In genomic region chr1:16366722-16367257, GRCh38 we compare ENCODE assay signal across 8 cellular contexts. TPM values are rescaled to one million over a fixed set of nuclear protein-coding genes. Genes with fewer than 3 reads are reported as not detected.
DNase-seq lines count a peak whose midpoint lies in the region; ATAC-seq and TF ChIP-seq lines count a peak whose summit lies in the region.

Gene SZRD1, plus strand, starts transcription at chr1:16367242. Its CDS starts 16 bp downstream, at chr1:16367258.

- no peak for TF ChIP-seq POLR2A in testis (IDR thresholded peaks at IDR 0.05)

- intact Hi-C loops in testis (cut with DNase I; ENCODE audit: low total_unique reads), result no loop called here

- H3K36me3 ChIP-seq in GM06990 (ENCODE audit: control insufficient read depth, insufficient read depth, low read length), result no peaks in the 10 kb centered on the region
- no peaks in the 10 kb centered on the region for H3K36me3 ChIP-seq in testis (ENCODE audit: low read depth, missing control alignments)

- TF ChIP-seq CTCF in GM06990 (IDR thresholded peaks at IDR 0.05; ENCODE audit: insufficient read depth, low read length, poor library complexity, severe bottlenecking) (no peak), glutamatergic neuron (IDR thresholded peaks at IDR 0.05; ENCODE audit: partially characterized antibody, unreplicated experiment) (no peak), omental fat pad (IDR thresholded peaks at IDR 0.05) (no peak), testis (IDR thresholded peaks at IDR 0.05) (no peak)

- peak within 1 kb of the TSS; percentile 100 for H3K27ac Mint-ChIP-seq in activated naive CD8-positive, alpha-beta T cell treated with anti-CD3 and anti-CD28 coated beads, Interleukin-2, amount 10 ng/mL, durations not matched to agents 7 days and 5 days
- H3K27ac Mint-ChIP-seq in glutamatergic neuron (ENCODE audit: unreplicated experiment), result peak within 1 kb of the TSS; percentile 86

- ATAC-seq in HG02763 (IDR thresholded peaks at IDR 0.05; ENCODE audit: unreplicated experiment), result peak; percentile 80
- ATAC-seq in activated naive CD8-positive, alpha-beta T cell treated with anti-CD3 and anti-CD28 coated beads, Interleukin-2, amount 10 ng/mL, durations not matched to agents 7 days and 5 days (ENCODE audit: low read depth), result peak; percentile 90
- ATAC-seq in omental fat pad (ENCODE audit: low FRiP score), result peak; percentile 88

- H3K27me3 Mint-ChIP-seq in activated naive CD8-positive, alpha-beta T cell treated with anti-CD3 and anti-CD28 coated beads, Interleukin-2, amount 10 ng/mL, durations not matched to agents 7 days and 5 days, result no peaks in the 10 kb centered on the region
- no peaks in the 10 kb centered on the region for H3K27me3 Mint-ChIP-seq in glutamatergic neuron (ENCODE audit: unreplicated experiment)

- H3K27me3 ChIP-seq in GM06990 (replicated peaks; ENCODE audit: control insufficient read depth, insufficient read depth, low read length) (no peaks in the 10 kb centered on the region), testis (no peaks in the 10 kb centered on the region)

- H3K9me3 Mint-ChIP-seq in activated naive CD8-positive, alpha-beta T cell treated with anti-CD3 and anti-CD28 coated beads, Interleukin-2, amount 10 ng/mL, durations not matched to agents 7 days and 5 days, result no peaks in the 10 kb centered on the region
- no peaks in the 10 kb centered on the region for H3K9me3 Mint-ChIP-seq in glutamatergic neuron (ENCODE audit: unreplicated experiment)

- WGBS in testis, 2 donors, result 3% methylated on average over 17 to 24 of the region's 24 CpGs

- no peaks in the 10 kb centered on the region for H3K9me3 ChIP-seq in testis

- peaks cover 11% of the 10 kb centered on the region for H3K4me1 ChIP-seq in testis

- DNase-seq in GM06990 (ENCODE audit: extremely low read depth, insufficient read length), result peak; percentile 99
- DNase-seq in NCI-H1417 (lab: John Stamatoyannopoulos, UW), result peak; percentile 98 to 100 (median 99)
- DNase-seq in SW 1271 (lab: John Stamatoyannopoulos, UW), result peak; percentile 94 to 96
- DNase-seq in activated naive CD8-positive, alpha-beta T cell treated with anti-CD3 and anti-CD28 coated beads, Interleukin-2, amount 10 ng/mL, durations not matched to agents 7 days and 5 days, result peak; percentile 91
- DNase-seq in glutamatergic neuron, result peak; percentile 93
- DNase-seq in omental fat pad (ENCODE audit: low spot score), result peak; percentile 76
- DNase-seq in testis, result peak; percentile 99

- peak within 1 kb of the TSS; percentile 98 to 99 for H3K27ac ChIP-seq in testis

- H3K4me3 ChIP-seq in GM06990 (replicated peaks; ENCODE audit: low read depth, low read length) (peak within 1 kb of the TSS; percentile 86), testis (peak within 1 kb of the TSS; percentile 78 to 89)

- peak within 1 kb of the TSS; percentile 97 for H3K4me3 Mint-ChIP-seq in activated naive CD8-positive, alpha-beta T cell treated with anti-CD3 and anti-CD28 coated beads, Interleukin-2, amount 10 ng/mL, durations not matched to agents 7 days and 5 days
- peak within 1 kb of the TSS; percentile 92 for H3K4me3 Mint-ChIP-seq in glutamatergic neuron (ENCODE audit: unreplicated experiment)

- peaks cover 30% of the 10 kb centered on the region for H3K4me1 Mint-ChIP-seq in activated naive CD8-positive, alpha-beta T cell treated with anti-CD3 and anti-CD28 coated beads, Interleukin-2, amount 10 ng/mL, durations not matched to agents 7 days and 5 days
- peaks cover 8% of the 10 kb centered on the region for H3K4me1 Mint-ChIP-seq in glutamatergic neuron (ENCODE audit: low read depth, unreplicated experiment)

- peaks cover 9% of the 10 kb centered on the region for H3K36me3 Mint-ChIP-seq in activated naive CD8-positive, alpha-beta T cell treated with anti-CD3 and anti-CD28 coated beads, Interleukin-2, amount 10 ng/mL, durations not matched to agents 7 days and 5 days
- no peaks in the 10 kb centered on the region for H3K36me3 Mint-ChIP-seq in glutamatergic neuron (ENCODE audit: unreplicated experiment)

- POLR2A ChIA-PET in activated naive CD8-positive, alpha-beta T cell treated with anti-CD3 and anti-CD28 coated beads, Interleukin-2, amount 10 ng/mL, durations not matched to agents 7 days and 5 days (lab: Charles Lee), result interaction anchor here (1.2 to 4.1 kb wide), 8 partner anchors 10 to 78 kb away, joined by 3 to 20 read pairs (median 12); partner anchors contain the start of genes FBXO42 and NECAP2

RNA-seq across cellular contexts. Expression of gene SZRD1, which starts in this region (rescaled TPM):
- total RNA-seq in activated naive CD8-positive, alpha-beta T cell treated with anti-CD3 and anti-CD28 coated beads, Interleukin-2, amount 10 ng/mL, durations not matched to agents 7 days and 5 days, result 100 to 1,000 TPM; 126 to 147 TPM
- 64.5 TPM for total RNA-seq in glutamatergic neuron (ENCODE audit: unreplicated experiment)
- total RNA-seq in omental fat pad, result 10 to 100 TPM; 73.1 to 80.5 (median 77.7) TPM
- 10 to 100 TPM; 47.8 to 57.9 TPM for total RNA-seq in testis
- 88.5 TPM for polyA plus RNA-seq in testis (ENCODE audit: insufficient read depth, low read depth, low replicate concordance)

Comparison
In these comparisons a context has a peak if more than half of its experiments do, and no peak if none do; other contexts are left out.
1. Peak in every context shown above with its lines: DNase-seq, ATAC-seq, H3K4me3 ChIP-seq and H3K27ac ChIP-seq.